In the genomic region with DNA sequence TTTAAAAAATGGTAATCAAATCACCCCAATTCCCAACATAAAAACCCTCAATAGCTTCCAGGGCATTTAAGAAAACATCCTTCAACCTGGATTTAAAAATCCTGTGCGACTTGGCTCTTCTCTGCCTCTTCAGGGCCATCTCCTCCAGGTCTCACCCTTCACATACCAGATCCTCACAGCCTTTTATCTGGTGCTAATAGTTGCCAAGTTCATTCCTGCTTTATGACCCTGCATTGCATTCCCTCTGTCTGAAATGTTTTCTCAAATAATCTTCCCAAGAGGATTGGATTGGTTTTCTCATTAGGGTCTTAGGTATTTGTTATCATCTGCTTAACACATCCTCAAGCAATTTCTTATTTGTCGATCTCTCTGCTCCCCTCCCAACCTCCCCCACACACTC, we compare ENCODE assay signal across 16 cellular contexts.
A peak's percentile ranks its signal among the peaks of the same experiment; 100 is the strongest.
DNase-seq lines count a peak whose midpoint lies in the region; ATAC-seq and TF ChIP-seq lines count a peak whose summit lies in the region.
"Had no signal": no experiment of that assay in that cellular context is flagged by ENCODE, and none has a peak within 500 bp of the region (broad histone marks: within the 10 kb centered on the region; RNA-seq: fewer than 3 reads in every experiment).

No MANE protein-coding gene starts in this region.

- WGBS in endodermal cell (ENCODE audit: insufficient coverage in 1 of 2, insufficient read length in 1 of 2), 2 experiments = 42 to 46% methylated on average over 2 of the region's 2 CpGs

- H3K4me3 ChIP-seq in endodermal cell (ENCODE audit: low read length) = peak overlapping the region; percentile 17
- H3K4me3 ChIP-seq: GM23248 had no signal

- no peaks in the 10 kb centered on the region for H3K9me3 ChIP-seq in endodermal cell (ENCODE audit: control insufficient read depth, low read length)
- H3K9me3 ChIP-seq: BE2C had no signal

- peaks cover 46% of the 10 kb centered on the region for H3K4me1 Mint-ChIP-seq in endodermal cell
- peaks cover 22% of the 10 kb centered on the region for H3K4me1 Mint-ChIP-seq in nephron
- H3K4me1 Mint-ChIP-seq: CD8-positive, alpha-beta memory T cell had no signal

- H3K27ac ChIP-seq in endodermal cell (ENCODE audit: low read depth, low read length) = no peak overlapping the region
- H3K27ac ChIP-seq: GM23248 had no signal

- H3K9me3 Mint-ChIP-seq in endodermal cell (peaks cover 4% of the 10 kb centered on the region), nephron (no peaks in the 10 kb centered on the region)

- H3K27me3 Mint-ChIP-seq in endodermal cell (ENCODE audit: insufficient read depth) = peaks cover 16% of the 10 kb centered on the region
- no peaks in the 10 kb centered on the region for H3K27me3 Mint-ChIP-seq in nephron (ENCODE audit: low read depth)
- H3K27me3 Mint-ChIP-seq: CD8-positive, alpha-beta memory T cell; IgD-negative memory B cell had no signal

- H3K4me3 Mint-ChIP-seq in endodermal cell (no peak overlapping the region), nephron (peak overlapping the region in 1 of 3 experiments; percentile 22)
- H3K4me3 Mint-ChIP-seq: CD8-positive, alpha-beta memory T cell; IgD-negative memory B cell had no signal

- DNase-seq in AG20443 (ENCODE audit: low spot score) (peak; percentile 13), endodermal cell (no peak), renal cortical epithelial cell (ENCODE audit: low read depth) (peak; percentile 12), kidney tubule cell (ENCODE audit: low spot score) (no peak)
- DNase-seq: ACHN; BE2C; CD8-positive, alpha-beta memory T cell; DMS 273 treated with DMSO at 0.1 percent for 48 hours; GM23248; KG1 had no signal

- no peak overlapping the region for H3K9ac ChIP-seq in endodermal cell (ENCODE audit: extremely low read depth, low read length, poor library complexity, severe bottlenecking)
- H3K9ac ChIP-seq: GM23248 had no signal

- no peak for TF ChIP-seq CTCF in endodermal cell (conservative IDR thresholded peaks at IDR 0.05)
- TF ChIP-seq CTCF in nephron (IDR thresholded peaks at IDR 0.05; ENCODE audit: unreplicated experiment in 3 of 3) = no peak

- H3K36me3 ChIP-seq in endodermal cell (ENCODE audit: control insufficient read depth, insufficient read depth, low read length) = peaks cover 9% of the 10 kb centered on the region
- H3K36me3 ChIP-seq: BE2C had no signal

- H3K36me3 Mint-ChIP-seq in endodermal cell (ENCODE audit: low read depth) (peaks cover 20% of the 10 kb centered on the region), nephron (ENCODE audit: low read depth) (no peaks in the 10 kb centered on the region)
- H3K36me3 Mint-ChIP-seq: IgD-negative memory B cell had no signal

- ATAC-seq in HG02973 (IDR thresholded peaks at IDR 0.05; ENCODE audit: unreplicated experiment) = no peak
- no peak for ATAC-seq in HG02571 (IDR thresholded peaks at IDR 0.05; ENCODE audit: unreplicated experiment)
- no peak for ATAC-seq in GM18505 (IDR thresholded peaks at IDR 0.05; ENCODE audit: unreplicated experiment)
- ATAC-seq: HCT116 had no signal

- TF ChIP-seq POLR2A in GM18505 (IDR thresholded peaks at IDR 0.05; ENCODE audit: borderline replicate concordance, extremely low read depth, insufficient read depth, insufficient read length) = no peak

- H3K4me1 ChIP-seq in endodermal cell (ENCODE audit: control insufficient read depth, insufficient read depth, low read length) = peaks cover 7% of the 10 kb centered on the region
- H3K4me1 ChIP-seq: BE2C had no signal

- H3K27me3 ChIP-seq in endodermal cell (ENCODE audit: control insufficient read depth, insufficient read depth, low read length, poor library complexity, severe bottlenecking) = no peaks in the 10 kb centered on the region
- H3K27me3 ChIP-seq: BE2C had no signal

- H3K27ac Mint-ChIP-seq in endodermal cell (no peak overlapping the region), nephron (peak overlapping the region; percentile 84 to 95 (median 94))
- H3K27ac Mint-ChIP-seq: CD8-positive, alpha-beta memory T cell; IgD-negative memory B cell had no signal

Comparison
In these comparisons a context has a peak if more than half of its experiments do, and no peak if none do; other contexts are left out.
1. DNase-seq: peak in AG20443 (single experiment) and renal cortical epithelial cell (single experiment); none in endodermal cell (single experiment) and kidney tubule cell (single experiment).